Comparison of ENCODE assay signal across 26 cellular contexts in the genomic region with DNA sequence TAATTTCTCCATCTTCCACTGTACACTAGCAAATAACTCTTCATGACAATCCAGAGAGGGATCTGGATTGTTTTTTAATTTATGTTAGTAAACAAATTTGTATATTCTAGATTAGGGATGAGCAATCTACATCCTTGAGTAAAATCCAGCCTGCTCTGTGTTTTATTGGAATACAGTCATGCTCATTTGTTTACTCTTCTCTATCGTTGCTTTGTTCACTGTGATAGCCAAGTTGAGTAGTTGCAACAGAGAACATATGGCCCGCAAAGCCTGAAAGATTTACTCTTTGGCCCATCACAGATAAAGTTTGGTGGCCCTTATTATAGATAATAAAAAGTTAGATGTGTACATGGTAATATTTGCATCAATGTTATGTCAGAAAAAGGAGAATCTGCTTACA. TPM values are rescaled to one million over a fixed set of nuclear protein-coding genes. Genes with fewer than 3 reads are reported as not detected.
"Had no signal": no experiment of that assay in that cellular context is flagged by ENCODE, and none has a peak within 500 bp of the region (broad histone marks: within the 10 kb centered on the region; RNA-seq: fewer than 3 reads in every experiment).

No MANE protein-coding gene starts in this region.

- H3K36me3 ChIP-seq: adrenal gland, SJSA1 had no signal

- H2AFZ ChIP-seq: PC-9 had no signal

- DNase-seq: activated CD4-positive, alpha-beta T cell treated with anti-CD3 and anti-CD28 coated beads, Interleukin-2, amount 10 ng/mL, durations not matched to agents 24 days and 14 days; activated CD4-positive, alpha-beta T cell treated with anti-CD3 and anti-CD28 coated beads, Interleukin-2, amount 50 U/mL, for 48 hours; activated CD8-positive, alpha-beta T cell treated with anti-CD3 and anti-CD28 coated beads, Interleukin-2, amount 10 ng/mL, durations not matched to agents 7 days and 5 days; activated gamma-delta T cell treated with Interleukin-2 at 50 U/mL for 16 hours; activated naive CD4-positive, alpha-beta T cell treated with anti-CD3 and anti-CD28 coated beads for 36 hours; activated T-cell treated with anti-CD3 and anti-CD28 coated beads for 4 hours; activated T-cell treated with anti-CD3 and anti-CD28 coated beads, Interleukin-2, amount 50 U/mL, for 4 hours; adrenal gland; body of pancreas; central memory CD4-positive, alpha-beta T cell; NCI-H1048; NCI-H1105 treated with DMSO at 0.1 percent for 48 hours; NCI-H1436; NCI-H1694; NCI-H1930; NCI-H345; NCI-H524 treated with DMSO at 0.1 percent for 48 hours; PC-9; SHP77 treated with DMSO at 0.1 percent for 48 hours; SK-N-SH had no signal

- H3K36me3 Mint-ChIP-seq: activated naive CD4-positive, alpha-beta T cell treated with anti-CD3 and anti-CD28 coated beads, Interleukin-2, amount 50 U/mL, for 72 hours had no signal

- H3K9me3 Mint-ChIP-seq: activated CD4-positive, alpha-beta T cell treated with anti-CD3 and anti-CD28 coated beads, Interleukin-2, amount 10 ng/mL, durations not matched to agents 24 days and 14 days; activated naive CD4-positive, alpha-beta T cell treated with anti-CD3 and anti-CD28 coated beads for 36 hours; activated naive CD4-positive, alpha-beta T cell treated with anti-CD3 and anti-CD28 coated beads, Interleukin-2, amount 50 U/mL, for 72 hours; activated T-cell treated with anti-CD3 and anti-CD28 coated beads, Interleukin-2, amount 50 U/mL, for 4 hours; activated T-helper 1 cell treated with anti-CD3 and anti-CD28 coated beads, Interleukin-12 subunit alpha, Interleukin-12 subunit beta, Interleukin-2, Interleukin-4 antibody, amounts not matched to agents 30 ng/mL and 10 ng/mL and 1 ng/mL, durations not matched to agents 14 hours and 24 hours and 36 hours; T-helper 1 cell treated with Interleukin-12 subunit alpha and Interleukin-12 subunit beta and Interleukin-4 antibody, amounts not matched to agents 30 μg/mL and 1 μg/mL, for 36 hours; T-helper 2 cell treated with Interferon-gamma antibody and Interleukin-4, amounts not matched to agents 5 μg/mL and 100 μg/mL, for 36 hours had no signal

- H3K27me3 ChIP-seq: adrenal gland, body of pancreas, SJSA1 had no signal

- H3K9me2 ChIP-seq: SK-N-SH had no signal

- H3K27me3 Mint-ChIP-seq: activated CD4-positive, alpha-beta T cell treated with anti-CD3 and anti-CD28 coated beads, Interleukin-2, amount 10 ng/mL, durations not matched to agents 24 days and 14 days had no signal

- H3K4me1 ChIP-seq: adrenal gland, body of pancreas, SJSA1 had no signal

- H3K9ac ChIP-seq: SK-N-SH had no signal

- H3K9me3 ChIP-seq: adrenal gland, body of pancreas, SJSA1, SK-N-SH had no signal

- H3K27ac ChIP-seq: adrenal gland, body of pancreas, PC-9, SJSA1 had no signal

- H3K27ac Mint-ChIP-seq: activated CD4-positive, alpha-beta T cell treated with anti-CD3 and anti-CD28 coated beads, Interleukin-2, amount 10 ng/mL, durations not matched to agents 24 days and 14 days; activated CD8-positive, alpha-beta T cell treated with anti-CD3 and anti-CD28 coated beads, Interleukin-2, amount 10 ng/mL, durations not matched to agents 7 days and 5 days; activated naive CD4-positive, alpha-beta T cell treated with anti-CD3 and anti-CD28 coated beads for 36 hours; activated naive CD4-positive, alpha-beta T cell treated with anti-CD3 and anti-CD28 coated beads, Interleukin-2, amount 50 U/mL, for 72 hours; activated T-helper 1 cell treated with anti-CD3 and anti-CD28 coated beads, Interleukin-12 subunit alpha, Interleukin-12 subunit beta, Interleukin-2, Interleukin-4 antibody, amounts not matched to agents 30 ng/mL and 10 ng/mL and 1 ng/mL, durations not matched to agents 14 hours and 24 hours and 36 hours; T-helper 1 cell treated with Interleukin-12 subunit alpha and Interleukin-12 subunit beta and Interleukin-4 antibody, amounts not matched to agents 30 μg/mL and 1 μg/mL, for 36 hours; T-helper 2 cell treated with Interferon-gamma antibody and Interleukin-4, amounts not matched to agents 5 μg/mL and 100 μg/mL, for 36 hours had no signal

- H3K4me2 ChIP-seq: PC-9, SK-N-SH had no signal

- ATAC-seq: activated CD8-positive, alpha-beta T cell treated with anti-CD3 and anti-CD28 coated beads, Interleukin-2, amount 10 ng/mL, durations not matched to agents 7 days and 5 days; activated naive CD4-positive, alpha-beta T cell treated with anti-CD3 and anti-CD28 coated beads, Interleukin-2, amount 50 U/mL, for 72 hours; activated T-cell treated with anti-CD3 and anti-CD28 coated beads, Interleukin-2, amount 50 U/mL, for 4 hours; body of pancreas had no signal

- H3K4me3 ChIP-seq: adrenal gland, body of pancreas, PC-9, SJSA1 had no signal

- H3K4me1 Mint-ChIP-seq: activated CD4-positive, alpha-beta T cell treated with anti-CD3 and anti-CD28 coated beads, Interleukin-2, amount 10 ng/mL, durations not matched to agents 24 days and 14 days had no signal

- H3K4me3 Mint-ChIP-seq: activated CD4-positive, alpha-beta T cell treated with anti-CD3 and anti-CD28 coated beads, Interleukin-2, amount 10 ng/mL, durations not matched to agents 24 days and 14 days; activated CD8-positive, alpha-beta T cell treated with anti-CD3 and anti-CD28 coated beads, Interleukin-2, amount 10 ng/mL, durations not matched to agents 7 days and 5 days; activated naive CD4-positive, alpha-beta T cell treated with anti-CD3 and anti-CD28 coated beads for 36 hours; activated T-cell treated with anti-CD3 and anti-CD28 coated beads, Interleukin-2, amount 50 U/mL, for 4 hours; activated T-helper 1 cell treated with anti-CD3 and anti-CD28 coated beads, Interleukin-12 subunit alpha, Interleukin-12 subunit beta, Interleukin-2, Interleukin-4 antibody, amounts not matched to agents 30 ng/mL and 10 ng/mL and 1 ng/mL, durations not matched to agents 14 hours and 24 hours and 36 hours; T-helper 1 cell treated with Interleukin-12 subunit alpha and Interleukin-12 subunit beta and Interleukin-4 antibody, amounts not matched to agents 30 μg/mL and 1 μg/mL, for 36 hours; T-helper 2 cell treated with Interferon-gamma antibody and Interleukin-4, amounts not matched to agents 5 μg/mL and 100 μg/mL, for 36 hours had no signal

RNA-seq across cellular contexts. Expression of gene BLID, which starts 6.2 kb away (rescaled TPM):
- total RNA-seq: activated CD4-positive, alpha-beta T cell treated with anti-CD3 and anti-CD28 coated beads, Interleukin-2, amount 10 ng/mL, durations not matched to agents 24 days and 14 days; activated CD8-positive, alpha-beta T cell treated with anti-CD3 and anti-CD28 coated beads, Interleukin-2, amount 10 ng/mL, durations not matched to agents 7 days and 5 days; activated naive CD4-positive, alpha-beta T cell treated with anti-CD3 and anti-CD28 coated beads for 36 hours; activated naive CD4-positive, alpha-beta T cell treated with anti-CD3 and anti-CD28 coated beads, Interleukin-2, amount 50 U/mL, for 72 hours; activated T-cell treated with anti-CD3 and anti-CD28 coated beads, Interleukin-2, amount 50 U/mL, for 4 hours; activated T-helper 1 cell treated with anti-CD3 and anti-CD28 coated beads, Interleukin-12 subunit alpha, Interleukin-12 subunit beta, Interleukin-2, Interleukin-4 antibody, amounts not matched to agents 30 ng/mL and 10 ng/mL and 1 ng/mL, durations not matched to agents 14 hours and 24 hours and 36 hours; body of pancreas; NCI-H460 had no signal
- polyA plus RNA-seq: adrenal gland, SK-N-SH had no signal
